26 cellular contexts compared by ENCODE assay signal in the genomic region with DNA sequence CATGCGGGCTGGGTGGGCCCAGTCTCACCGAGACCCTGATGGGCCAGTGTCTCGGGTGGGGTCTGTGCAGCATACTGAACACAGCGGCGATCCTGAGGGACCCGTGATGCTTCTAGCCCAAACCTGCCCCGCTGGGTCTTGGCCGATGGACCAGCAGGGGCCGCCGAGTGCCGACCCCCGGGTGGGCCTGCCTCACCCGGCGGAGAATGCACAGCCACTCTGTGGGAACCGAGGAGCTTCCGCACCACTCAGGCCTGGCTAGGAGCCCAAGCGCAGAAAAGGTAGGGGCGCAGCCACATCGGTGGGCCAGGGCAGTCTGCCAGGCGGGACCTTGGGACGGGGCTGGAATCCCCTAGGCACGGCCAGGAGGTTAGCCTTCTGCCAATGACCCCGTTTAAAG.
A peak's percentile ranks its signal among the peaks of the same experiment; 100 is the strongest.
DNase-seq lines count a peak whose midpoint lies in the region; ATAC-seq and TF ChIP-seq lines count a peak whose summit lies in the region.
"Had no signal": no experiment of that assay in that cellular context is flagged by ENCODE, and none has a peak within 500 bp of the region (broad histone marks: within the 10 kb centered on the region; RNA-seq: fewer than 3 reads in every experiment).

No MANE protein-coding gene starts in this region.

- no peak overlapping the region for H2AFZ ChIP-seq in neuronal stem cell (ENCODE audit: low read length)

- H3K9me3 ChIP-seq in neuronal stem cell (replicated peaks in 1 of 2; ENCODE audit: control insufficient read depth in 2 of 2, insufficient read depth in 1 of 2, low read depth in 1 of 2, low read length in 2 of 2) (no peaks in the 10 kb centered on the region), ovary (no peaks in the 10 kb centered on the region)
- H3K9me3 ChIP-seq: A549, BE2C, BLaER1 had no signal

- intact Hi-C loops in natural killer cell (cut with micrococcal nuclease) (no loop called here), ovary (cut with DNase I) (no loop called here)

- no peak overlapping the region for H2BK120ac ChIP-seq in neuronal stem cell (ENCODE audit: low read depth, low read length)

- H3K9me3 Mint-ChIP-seq in natural killer cell treated with Interleukin-12 subunit alpha and Interleukin-12 subunit beta and Interleukin-15 and Interleukin-18, amount 100 ng/mL, for 72 hours: no peaks in the 10 kb centered on the region
- no peaks in the 10 kb centered on the region for H3K9me3 Mint-ChIP-seq in natural killer cell
- H3K9me3 Mint-ChIP-seq: CD14-positive monocyte; CD4-positive, alpha-beta memory T cell; CD4-positive, CD25-positive, alpha-beta regulatory T cell; CD8-positive, alpha-beta memory T cell had no signal

- no peak overlapping the region for H4K8ac ChIP-seq in neuronal stem cell (ENCODE audit: low read depth, low read length)

- no peak overlapping the region for H3K27ac ChIP-seq in neuronal stem cell (replicated peaks; ENCODE audit: low read length)
- no peak overlapping the region for H3K27ac ChIP-seq in ovary
- H3K27ac ChIP-seq: 22Rv1, A549, BLaER1 had no signal

- no peak for TF ChIP-seq POLR2A in ovary (IDR thresholded peaks at IDR 0.05)

- H3K9ac ChIP-seq in neuronal stem cell (ENCODE audit: low read depth, low read length, poor library complexity): no peak overlapping the region
- H3K9ac ChIP-seq: BLaER1 had no signal

- no peak overlapping the region for H3K4me3 Mint-ChIP-seq in natural killer cell treated with Interleukin-12 subunit alpha and Interleukin-12 subunit beta and Interleukin-15 and Interleukin-18, amount 100 ng/mL, for 72 hours
- H3K4me3 Mint-ChIP-seq in natural killer cell: no peak overlapping the region
- H3K4me3 Mint-ChIP-seq: CD14-positive monocyte; CD4-positive, alpha-beta memory T cell; CD4-positive, CD25-positive, alpha-beta regulatory T cell; CD8-positive, alpha-beta memory T cell had no signal

- no peak overlapping the region for H3K4ac ChIP-seq in neuronal stem cell (ENCODE audit: low read length)

- H3K36me3 ChIP-seq in neuronal stem cell (replicated peaks in 1 of 2; ENCODE audit: control insufficient read depth in 2 of 2, insufficient read depth in 2 of 2, low read length in 2 of 2): no peaks in the 10 kb centered on the region
- no peaks in the 10 kb centered on the region for H3K36me3 ChIP-seq in ovary
- H3K36me3 ChIP-seq: BE2C, BLaER1 had no signal

- no peaks in the 10 kb centered on the region for H3K4me1 Mint-ChIP-seq in natural killer cell treated with Interleukin-12 subunit alpha and Interleukin-12 subunit beta and Interleukin-15 and Interleukin-18, amount 100 ng/mL, for 72 hours (ENCODE audit: low read depth in 2 of 2)
- H3K4me1 Mint-ChIP-seq in natural killer cell: no peaks in the 10 kb centered on the region
- H3K4me1 Mint-ChIP-seq: CD4-positive, alpha-beta memory T cell; CD4-positive, CD25-positive, alpha-beta regulatory T cell; CD8-positive, alpha-beta memory T cell had no signal

- H4K91ac ChIP-seq in neuronal stem cell (ENCODE audit: low read depth, low read length, poor library complexity): no peak overlapping the region

- no CpG with 5 or more reads among the region's 23 CpGs for WGBS in neuronal stem cell (ENCODE audit: extremely low coverage in 2 of 2, insufficient read length in 2 of 2, insufficient replicate concordance in 1 of 2), 2 donors
- WGBS in ovary, 3 donors: 91 to 95% (median 94%) methylated on average over 23 of the region's 23 CpGs

- no peak for TF ChIP-seq EP300 in ovary (IDR thresholded peaks at IDR 0.05)

- H3K23ac ChIP-seq in neuronal stem cell (ENCODE audit: low read depth, low read length, poor library complexity): peak overlapping the region; percentile 6

- H3K79me1 ChIP-seq in neuronal stem cell (ENCODE audit: low read depth, low read length): no peaks in the 10 kb centered on the region

- H3K14ac ChIP-seq in neuronal stem cell (ENCODE audit: low read length): no peak overlapping the region

- H2AK5ac ChIP-seq in neuronal stem cell (ENCODE audit: low read depth, low read length): peak overlapping the region; percentile 21

- H2BK5ac ChIP-seq in neuronal stem cell (ENCODE audit: low read length): no peak overlapping the region

- ATAC-seq in natural killer cell treated with Interleukin-12 subunit alpha and Interleukin-12 subunit beta and Interleukin-15 and Interleukin-18, amount 100 ng/mL, for 72 hours: peak; percentile 34 to 36
- no peak for ATAC-seq in natural killer cell
- ATAC-seq: A549, GM12878 had no signal

- no peak for DNase-seq in natural killer cell treated with Interleukin-12 subunit alpha and Interleukin-12 subunit beta and Interleukin-15 and Interleukin-18, amount 100 ng/mL, for 72 hours (ENCODE audit: low spot score)
- DNase-seq in natural killer cell (no peak), islet precursor cell (peak; percentile 45), neuronal stem cell (ENCODE audit: low spot score) (no peak), OCI-M1 (lab: John Stamatoyannopoulos, UW) (no peak), ovary (no peak), NCI-H345 treated with DMSO at 0.1 percent for 48 hours (lab: John Stamatoyannopoulos, UW; ENCODE audit: unreplicated experiment) (no peak)
- DNase-seq: ACHN; BE2C; C1 segment of cervical spinal cord; CD4-positive, alpha-beta memory T cell; CD4-positive, CD25-positive, alpha-beta regulatory T cell; CD8-positive, alpha-beta memory T cell; COR-L47; DMS 273 treated with DMSO at 0.1 percent for 48 hours; DMS153; DMS53; DMS79; DND-41; EL; GDM1 had no signal

- H3K36me3 Mint-ChIP-seq in natural killer cell treated with Interleukin-12 subunit alpha and Interleukin-12 subunit beta and Interleukin-15 and Interleukin-18, amount 100 ng/mL, for 72 hours: no peaks in the 10 kb centered on the region
- no peaks in the 10 kb centered on the region for H3K36me3 Mint-ChIP-seq in natural killer cell
- H3K36me3 Mint-ChIP-seq: CD14-positive monocyte; CD4-positive, alpha-beta memory T cell; CD4-positive, CD25-positive, alpha-beta regulatory T cell; CD8-positive, alpha-beta memory T cell had no signal

- no peak for TF ChIP-seq CTCF in natural killer cell (IDR thresholded peaks at IDR 0.05)
- no peak for TF ChIP-seq CTCF in ovary (IDR thresholded peaks at IDR 0.05)

- no peak overlapping the region for H3K4me3 ChIP-seq in neuronal stem cell (ENCODE audit: low read length in 2 of 2)
- no peak overlapping the region for H3K4me3 ChIP-seq in ovary
- H3K4me3 ChIP-seq: A549, BLaER1, GM12878 had no signal

- H3K4me1 ChIP-seq in neuronal stem cell (ENCODE audit: control insufficient read depth in 2 of 2, insufficient read depth in 1 of 2, low read depth in 1 of 2, low read length in 2 of 2) (no peaks in the 10 kb centered on the region), ovary (ENCODE audit: insufficient read depth) (no peaks in the 10 kb centered on the region)
- H3K4me1 ChIP-seq: A549, BLaER1 had no signal

- no peak overlapping the region for H2BK15ac ChIP-seq in neuronal stem cell (ENCODE audit: low read length)

- H3K18ac ChIP-seq in neuronal stem cell (ENCODE audit: low read length): no peak overlapping the region

- H3K27me3 ChIP-seq in neuronal stem cell (ENCODE audit: control insufficient read depth in 3 of 3, insufficient read depth in 3 of 3, low read depth in 1 of 3, low read length in 3 of 3): peaks cover 0 to 2% (median 0%) of the 10 kb centered on the region in 3 experiments
- no peaks in the 10 kb centered on the region for H3K27me3 ChIP-seq in ovary
- H3K27me3 ChIP-seq: BE2C, BLaER1 had no signal

- no peak overlapping the region for H3K27ac Mint-ChIP-seq in natural killer cell treated with Interleukin-12 subunit alpha and Interleukin-12 subunit beta and Interleukin-15 and Interleukin-18, amount 100 ng/mL, for 72 hours
- H3K27ac Mint-ChIP-seq in natural killer cell: no peak overlapping the region
- H3K27ac Mint-ChIP-seq: CD14-positive monocyte; CD4-positive, alpha-beta memory T cell; CD4-positive, CD25-positive, alpha-beta regulatory T cell; CD8-positive, alpha-beta memory T cell had no signal

- H3K4me2 ChIP-seq in neuronal stem cell (ENCODE audit: insufficient read depth, low read length, poor library complexity, severe bottlenecking): no peak overlapping the region
- H3K4me2 ChIP-seq: A549, BLaER1 had no signal

- H3K27me3 Mint-ChIP-seq in natural killer cell treated with Interleukin-12 subunit alpha and Interleukin-12 subunit beta and Interleukin-15 and Interleukin-18, amount 100 ng/mL, for 72 hours: peaks cover 22 to 31% of the 10 kb centered on the region in 2 donors
- peaks cover 23 to 34% of the 10 kb centered on the region in 2 donors for H3K27me3 Mint-ChIP-seq in natural killer cell (ENCODE audit: low read depth in 2 of 2)

- no peak overlapping the region for H2BK12ac ChIP-seq in neuronal stem cell (ENCODE audit: low read length)

Comparison
In these comparisons a context has a peak if more than half of its experiments do, and no peak if none do; other contexts are left out.
1. ATAC-seq: peak in natural killer cell treated with Interleukin-12 subunit alpha and Interleukin-12 subunit beta and Interleukin-15 and Interleukin-18, amount 100 ng/mL, for 72 hours (2 of 2); none in natural killer cell (0 of 3).